8 cellular contexts compared by ENCODE assay signal in the genomic region with DNA sequence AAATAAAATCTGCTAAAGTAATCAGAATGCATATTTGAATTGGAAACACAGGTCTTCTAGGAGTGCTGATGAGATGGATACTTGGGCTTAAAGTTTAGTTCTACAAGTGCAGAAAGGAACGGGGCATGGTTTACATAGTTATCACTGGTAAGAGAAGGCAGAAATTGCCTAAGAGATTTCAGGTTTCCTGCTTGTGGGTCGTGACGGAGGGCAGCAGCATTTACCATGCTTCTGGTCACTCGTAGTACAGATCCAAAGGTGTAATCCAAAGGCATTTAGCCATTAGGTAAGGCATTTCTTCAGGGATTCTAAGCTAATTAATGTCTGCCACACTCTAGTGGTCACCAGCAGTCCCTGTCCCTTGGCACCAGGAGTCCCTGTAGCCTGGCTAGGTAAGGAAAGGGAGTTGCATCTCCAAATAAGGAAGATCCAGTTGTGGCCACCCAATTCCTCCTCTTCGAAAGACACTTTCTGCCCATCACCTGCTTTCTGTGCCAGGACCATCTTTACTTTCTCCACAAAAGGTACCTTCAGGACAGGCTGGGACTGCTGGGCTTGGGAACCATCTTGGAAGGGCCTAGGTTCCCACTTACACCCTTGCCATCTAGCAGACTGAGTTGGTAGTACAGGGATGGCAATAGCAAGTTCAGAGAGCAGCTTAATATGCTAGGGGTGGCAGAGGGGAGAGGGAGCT. TPM values are rescaled to one million over a fixed set of nuclear protein-coding genes. Genes with fewer than 3 reads are reported as not detected.
DNase-seq lines count a peak whose midpoint lies in the region; ATAC-seq, FAIRE-seq and TF ChIP-seq lines count a peak whose summit lies in the region.

No MANE protein-coding gene starts in this region.

- TF ChIP-seq CTCF in A549 (IDR thresholded peaks at IDR 0.05) = no peak
- TF ChIP-seq CTCF in HEK293 (tag by site-specific recombination; IDR thresholded peaks at IDR 0.05) = no peak
- TF ChIP-seq CTCF in astrocyte of the cerebellum (IDR thresholded peaks at IDR 0.05; ENCODE audit: low read depth, low read length, missing control alignments) = no peak

- in situ Hi-C loops in astrocyte of the cerebellum (cut with HindIII; ENCODE audit: low sequenced_read_pairs) = no loop called here

- H3K4me1 ChIP-seq in A549 = peaks cover 14% of the 10 kb centered on the region
- H3K4me1 ChIP-seq in HEK293 (ENCODE audit: control insufficient read depth, insufficient read depth, low read length) = peaks cover 7% of the 10 kb centered on the region; the same call in 1 of the 2 replicates
- peaks cover 7% of the 10 kb centered on the region for H3K4me1 ChIP-seq in mesodermal cell (ENCODE audit: control insufficient read depth, insufficient read depth, low read length, poor library complexity, severe bottlenecking)

- no peak for TF ChIP-seq POLR2A in A549 (IDR thresholded peaks at IDR 0.05; ENCODE audit: low read length)

- no peak for TF ChIP-seq EP300 in A549 (IDR thresholded peaks at IDR 0.05)

- H3K4me2 ChIP-seq in A549 = peak overlapping the region; percentile 75

- H3K4me3 ChIP-seq in A549 (peak overlapping the region; percentile 99), HEK293 (ENCODE audit: low read depth, low read length) (no peak overlapping the region), astrocyte of the cerebellum (ENCODE audit: low read depth, low read length) (peak overlapping the region; percentile 78), mesodermal cell (ENCODE audit: extremely low read depth, insufficient read depth, low read length, poor library complexity, severe bottlenecking) (peak overlapping the region; percentile 99)

- H3K36me3 ChIP-seq in HEK293 (ENCODE audit: control insufficient read depth in 2 of 2, insufficient read depth in 1 of 2, low read length in 2 of 2) (no peaks in the 10 kb centered on the region; a peak in 1 of 3 replicates), mesodermal cell (ENCODE audit: control insufficient read depth, insufficient read depth, low read length) (no peaks in the 10 kb centered on the region)

- no peaks in the 10 kb centered on the region for H3K9me3 ChIP-seq in A549
- no peaks in the 10 kb centered on the region for H3K9me3 ChIP-seq in HEK293 (ENCODE audit: control insufficient read depth, insufficient read depth, low read depth, low read length)
- no peaks in the 10 kb centered on the region for H3K9me3 ChIP-seq in mesodermal cell (ENCODE audit: control insufficient read depth, low read length)

- 77% methylated on average over 5 of the region's 5 CpGs for WGBS in A549 (ENCODE audit: missing lambda C conversion rate)
- 89 to 96% methylated on average over 5 of the region's 5 CpGs for WGBS in mesodermal cell (ENCODE audit: insufficient coverage in 2 of 2), 2 experiments

- POLR2A ChIA-PET in A549 (lab: Yijun Ruan, JAX) = interaction anchor here (0.6 to 2.3 kb wide), 10 partner anchors 8 to 222 kb away, joined by 3 to 45 read pairs (median 6); no protein-coding TSS in a partner anchor
- POLR2A ChIA-PET in HEK293 (lab: Yijun Ruan, JAX) = interaction anchor here (0.6 to 2.2 kb wide), 5 partner anchors 10 to 698 kb away, joined by 3 to 26 read pairs (median 11); partner anchors contain the start of genes AHSA1 and VIPAS39
- POLR2A ChIA-PET in HEK293T (lab: Yijun Ruan, JAX) = interaction anchor here (0.7 to 5.0 kb wide), 9 partner anchors 8 to 140 kb away, joined by 3 to 56 read pairs (median 6); partner anchors contain the start of genes SAMD15, TMED8 and TMEM63C

- H3K27ac ChIP-seq in A549 (peak overlapping the region; percentile 99), HEK293 (ENCODE audit: extremely low read depth, low read depth, low read length) (no peak overlapping the region; the same call in 1 of the 2 replicates), mesodermal cell (ENCODE audit: low read depth, low read length, severe bottlenecking) (no peak overlapping the region)

- ATAC-seq in A549 (no peak), GM21526 (IDR thresholded peaks at IDR 0.05; ENCODE audit: low FRiP score, unreplicated experiment) (no peak), HG02678 (IDR thresholded peaks at IDR 0.05; ENCODE audit: unreplicated experiment) (no peak)

- no peak for TF ChIP-seq RAD21 in A549 (conservative IDR thresholded peaks at IDR 0.05 in 1 of 2, IDR thresholded peaks at IDR 0.05 in 1 of 2)

- DNase-seq in A549 (ENCODE audit: low read depth in 1 of 2, low spot score in 1 of 2) (peak in 1 of 2 experiments; percentile 31), astrocyte of the cerebellum (ENCODE audit: low read depth) (no peak), HEK293T (ENCODE audit: extremely low spot score) (no peak)
- DNase-seq in activated effector memory CD4-positive, alpha-beta T cell treated with anti-CD3 and anti-CD28 coated beads, Interleukin-2, amount 50 U/mL, for 16 hours = no peak

- CTCF ChIA-PET in A549 (lab: Yijun Ruan, JAX) = interaction anchor here (0.6 to 10.0 kb wide), 7 partner anchors 13 to 230 kb away, joined by 3 to 116 read pairs (median 4); no protein-coding TSS in a partner anchor
- CTCF ChIA-PET in HEK293 (lab: Yijun Ruan, JAX) = interaction anchor here (0.6 kb wide), 1 partner anchor 17 kb away, joined by 3 read pairs; no protein-coding TSS in a partner anchor
- CTCF ChIA-PET in HEK293T (lab: Yijun Ruan, JAX) = interaction anchor here (1.1 kb wide), 1 partner anchor 15 kb away, joined by 6 read pairs; no protein-coding TSS in a partner anchor

- FAIRE-seq in A549 (lab: Jason Lieb, UNC) = no peak

TF ChIP-seq in A549, 52 proteins besides CTCF, POLR2A, EP300 and RAD21 (continues in another document):
- no peak for TF ChIP-seq HOXB13 (CRISPR knock-in tag; IDR thresholded peaks at IDR 0.05; ENCODE audit: low read depth)
- no peak for TF ChIP-seq FOSL2 (IDR thresholded peaks at IDR 0.05)
- no peak for TF ChIP-seq FOSL2 (CRISPR knock-in tag; IDR thresholded peaks at IDR 0.05)
- TF ChIP-seq, protein P1, sequence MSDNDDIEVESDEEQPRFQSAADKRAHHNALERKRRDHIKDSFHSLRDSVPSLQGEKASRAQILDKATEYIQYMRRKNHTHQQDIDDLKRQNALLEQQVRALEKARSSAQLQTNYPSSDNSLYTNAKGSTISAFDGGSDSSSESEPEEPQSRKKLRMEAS (IDR thresholded peaks at IDR 0.05) = no peak

TF ChIP-seq in HEK293, 187 proteins besides CTCF, POLR2A, EP300 and RAD21 (continues in another document):
- peak; percentile 9; the same call in 1 of the 2 replicates for TF ChIP-seq ZNF341 (tag by site-specific recombination; IDR thresholded peaks at IDR 0.05; ENCODE audit: low read depth)

TF ChIP-seq in HEK293T, 16 proteins besides CTCF, POLR2A, EP300 and RAD21 (continues in another document):
- no peak for TF ChIP-seq FOXK2 (IDR thresholded peaks at IDR 0.05)
- no peak for TF ChIP-seq ELF4 (IDR thresholded peaks at IDR 0.05)
- no peak for TF ChIP-seq BHLHE40 (IDR thresholded peaks at IDR 0.05; ENCODE audit: borderline replicate concordance)
- TF ChIP-seq L3MBTL2 (conservative IDR thresholded peaks at IDR 0.05) = no peak
- no peak for TF ChIP-seq CTBP1 (IDR thresholded peaks at IDR 0.05; ENCODE audit: borderline replicate concordance)
- no peak for TF ChIP-seq SP1 (IDR thresholded peaks at IDR 0.05)
- TF ChIP-seq TARDBP (IDR thresholded peaks at IDR 0.05) = no peak

RNA-seq across cellular contexts. Expression of gene GSTZ1, which starts 1.5 kb away (rescaled TPM):
- 24.3 and 29.3 TPM in 2 replicates for polyA plus RNA-seq in A549 (2011; rRNA removed)
- polyA plus RNA-seq in A549 (2012; cell fraction: cytosol; rRNA removed) = 37.2 and 39.2 TPM in 2 replicates
- polyA plus RNA-seq in A549 (2012; cell fraction: nucleus; rRNA removed) = 37.8 and 38.6 TPM in 2 replicates
- 29.7 to 33.6 TPM (median 30.1 TPM) in 3 replicates for polyA plus RNA-seq in A549 (2017; fragmentation: RNase III; extraction: RNeasy Plus Mini Kit Qiagen cat#74134 plus additional on column Dnase treatment)
- polyA minus RNA-seq in A549 (2011; rRNA and poly(A)+ RNA removed) = 29.8 and 30.8 TPM in 2 replicates
- 27.4 TPM for polyA plus RNA-seq in mesodermal cell (2013, experiment 1 of 2)
- polyA plus RNA-seq in mesodermal cell (2013, experiment 2 of 2) = 27.5 TPM

RNA-seq across cellular contexts. Expression of gene POMT2, which starts 1.7 kb away (rescaled TPM):
- polyA plus RNA-seq in A549 (2011; rRNA removed) = 35.0 and 38.7 TPM in 2 replicates
- polyA plus RNA-seq in A549 (2012; cell fraction: cytosol; rRNA removed) = 20.8 and 33.0 TPM in 2 replicates
- 113 and 122 TPM in 2 replicates for polyA plus RNA-seq in A549 (2012; cell fraction: nucleus; rRNA removed)
- polyA plus RNA-seq in A549 (2017; fragmentation: RNase III; extraction: RNeasy Plus Mini Kit Qiagen cat#74134 plus additional on column Dnase treatment) = 25.9 to 29.0 TPM (median 27.1 TPM) in 3 replicates
- 75.5 and 84.0 TPM in 2 replicates for polyA minus RNA-seq in A549 (2011; rRNA and poly(A)+ RNA removed)
- polyA plus RNA-seq in mesodermal cell (2013, experiment 1 of 2) = 31.0 TPM
- polyA plus RNA-seq in mesodermal cell (2013, experiment 2 of 2) = 27.6 TPM

RNA-seq across cellular contexts. Expression of gene NGB, which starts 51.4 kb away (rescaled TPM):
- polyA plus RNA-seq in A549 (2011; rRNA removed) (not detected in 2 replicates), A549 (2017; fragmentation: RNase III; extraction: RNeasy Plus Mini Kit Qiagen cat#74134 plus additional on column Dnase treatment) (not detected in 3 replicates)
- polyA plus RNA-seq in A549 (2012; cell fraction: cytosol; rRNA removed) = not detected in 2 replicates
- 0.04 TPM in 1 of 2 replicates, not detected in the other for polyA plus RNA-seq in A549 (2012; cell fraction: nucleus; rRNA removed)
- polyA minus RNA-seq in A549 (2011; rRNA and poly(A)+ RNA removed) = not detected in 2 replicates
- not detected for polyA plus RNA-seq in mesodermal cell (2013, experiment 1 of 2)
- polyA plus RNA-seq in mesodermal cell (2013, experiment 2 of 2) = not detected

RNA-seq across cellular contexts. Expression of gene TMED8, which starts 54.5 kb away (rescaled TPM):
- polyA plus RNA-seq in A549 (2011; rRNA removed) (11.7 and 13.9 TPM in 2 replicates), A549 (2017; fragmentation: RNase III; extraction: RNeasy Plus Mini Kit Qiagen cat#74134 plus additional on column Dnase treatment) (8.1 to 8.8 TPM (median 8.8 TPM) in 3 replicates)
- 2.7 and 3.2 TPM in 2 replicates for polyA plus RNA-seq in A549 (2012; cell fraction: cytosol; rRNA removed)
- 2.2 and 3.2 TPM in 2 replicates for polyA plus RNA-seq in A549 (2012; cell fraction: nucleus; rRNA removed)
- 12.8 and 13.6 TPM in 2 replicates for polyA minus RNA-seq in A549 (2011; rRNA and poly(A)+ RNA removed)
- polyA plus RNA-seq in mesodermal cell (2013, experiment 1 of 2) = 10.1 TPM
- polyA plus RNA-seq in mesodermal cell (2013, experiment 2 of 2) = 10.8 TPM

RNA-seq across cellular contexts. Expression of gene SAMD15, which starts 54.8 kb away (rescaled TPM):
- polyA plus RNA-seq in A549 (2011; rRNA removed) (2.0 and 2.7 TPM in 2 replicates), A549 (2017; fragmentation: RNase III; extraction: RNeasy Plus Mini Kit Qiagen cat#74134 plus additional on column Dnase treatment) (2.1 to 2.5 TPM (median 2.2 TPM) in 3 replicates)
- 0.58 and 0.75 TPM in 2 replicates for polyA plus RNA-seq in A549 (2012; cell fraction: cytosol; rRNA removed)
- polyA plus RNA-seq in A549 (2012; cell fraction: nucleus; rRNA removed) = 0.13 and 0.40 TPM in 2 replicates
- 0.95 and 1.4 TPM in 2 replicates for polyA minus RNA-seq in A549 (2011; rRNA and poly(A)+ RNA removed)
- 0.77 TPM for polyA plus RNA-seq in mesodermal cell (2013, experiment 1 of 2)
- polyA plus RNA-seq in mesodermal cell (2013, experiment 2 of 2) = 1.1 TPM

Comparison
In these comparisons a context has a peak if more than half of its experiments do, and no peak if none do; other contexts are left out.
1. H3K27ac ChIP-seq: peak in A549 (2 of 2); none in HEK293 (single experiment) and mesodermal cell (single experiment).